Comparison of ENCODE assay signal across 14 cellular contexts in genomic region chr15:29920515-29920914, GRCh38.
DNase-seq lines count a peak whose midpoint lies in the region; ATAC-seq and TF ChIP-seq lines count a peak whose summit lies in the region.
"Had no signal": no experiment of that assay in that cellular context is flagged by ENCODE, and none has a peak within 500 bp of the region (broad histone marks: within the 10 kb centered on the region; RNA-seq: fewer than 3 reads in every experiment).

No MANE protein-coding gene starts in this region.

- no peak for TF ChIP-seq POLR2A in GM18505 (IDR thresholded peaks at IDR 0.05; ENCODE audit: borderline replicate concordance, extremely low read depth, insufficient read depth, insufficient read length)

- H3K36me3 Mint-ChIP-seq in Calu3 (ENCODE audit: insufficient read depth, unreplicated experiment) (no peaks in the 10 kb centered on the region), nephron (ENCODE audit: low read depth) (no peaks in the 10 kb centered on the region)
- no peaks in the 10 kb centered on the region for H3K36me3 Mint-ChIP-seq in stimulated activated naive B cell treated with anti-CD40 and anti-IgM and Interleukin-4, amounts not matched to agents 10 μg/mL and 1 μg/mL and 100 μg/mL, for 72 hours

- no TSS peak for BruUV-seq in Calu3 (replicated peaks; lab: Mats Ljungman, UMichigan)

- TF ChIP-seq CTCF in Calu3 (IDR thresholded peaks at IDR 0.05; ENCODE audit: unreplicated experiment) = no peak
- TF ChIP-seq CTCF in epithelial cell of esophagus (IDR thresholded peaks at IDR 0.05; ENCODE audit: insufficient read depth, low read depth, low read length, missing control alignments) = no peak
- no peak for TF ChIP-seq CTCF in nephron (IDR thresholded peaks at IDR 0.05; ENCODE audit: unreplicated experiment in 3 of 3)

- H3K4me3 Mint-ChIP-seq in Calu3 (ENCODE audit: low read depth, unreplicated experiment) (peak overlapping the region; percentile 52), nephron (no peak overlapping the region)
- no peak overlapping the region for H3K4me3 Mint-ChIP-seq in stimulated activated naive B cell treated with anti-CD40 and anti-IgM and Interleukin-4, amounts not matched to agents 10 μg/mL and 1 μg/mL and 100 μg/mL, for 72 hours
- H3K4me3 Mint-ChIP-seq: B cell had no signal

- DNase-seq in Calu3 = peak; percentile 48
- DNase-seq in NCI-H226 = peak; percentile 48
- DNase-seq in epithelial cell of esophagus (ENCODE audit: low read depth) = peak; percentile 92
- no peak for DNase-seq in stimulated activated naive B cell treated with anti-CD40 and anti-IgM and Interleukin-4, amounts not matched to agents 10 μg/mL and 1 μg/mL and 100 μg/mL, for 72 hours
- DNase-seq in T-helper 2 cell = no peak
- DNase-seq: brain microvascular endothelial cell, GOT3, NCI-H446 treated with DMSO at 0.1 percent for 48 hours, psoas muscle, SHP77 treated with DMSO at 0.1 percent for 48 hours had no signal

- peak overlapping the region; percentile 67 for H3K27ac Mint-ChIP-seq in Calu3 (ENCODE audit: unreplicated experiment)
- peak overlapping the region; percentile 47 to 82 (median 73) for H3K27ac Mint-ChIP-seq in nephron
- no peak overlapping the region for H3K27ac Mint-ChIP-seq in stimulated activated naive B cell treated with anti-CD40 and anti-IgM and Interleukin-4, amounts not matched to agents 10 μg/mL and 1 μg/mL and 100 μg/mL, for 72 hours
- H3K27ac Mint-ChIP-seq: B cell had no signal

- no peak overlapping the region for H3K4me3 ChIP-seq in epithelial cell of esophagus (ENCODE audit: low read length)
- H3K4me3 ChIP-seq: psoas muscle had no signal

- H3K9me3 Mint-ChIP-seq in Calu3 (ENCODE audit: low read depth, unreplicated experiment) = no peaks in the 10 kb centered on the region
- no peaks in the 10 kb centered on the region for H3K9me3 Mint-ChIP-seq in nephron
- no peaks in the 10 kb centered on the region for H3K9me3 Mint-ChIP-seq in stimulated activated naive B cell treated with anti-CD40 and anti-IgM and Interleukin-4, amounts not matched to agents 10 μg/mL and 1 μg/mL and 100 μg/mL, for 72 hours

- ATAC-seq in GM21786 (IDR thresholded peaks at IDR 0.05; ENCODE audit: unreplicated experiment) (no peak), GM18505 (IDR thresholded peaks at IDR 0.05; ENCODE audit: unreplicated experiment) (no peak)
- no peak for ATAC-seq in stimulated activated naive B cell treated with anti-CD40 and anti-IgM and Interleukin-4, amounts not matched to agents 10 μg/mL and 1 μg/mL and 100 μg/mL, for 72 hours (replicated peaks)
- ATAC-seq: psoas muscle had no signal

- CTCF ChIA-PET in Calu3 (lab: Charles Lee) = interaction anchor here (1.1 kb wide), 1 partner anchor 173 kb away, joined by 3 read pairs; no protein-coding TSS in a partner anchor

- no peaks in the 10 kb centered on the region for H3K27me3 Mint-ChIP-seq in Calu3 (ENCODE audit: unreplicated experiment)
- peaks cover 8% of the 10 kb centered on the region for H3K27me3 Mint-ChIP-seq in nephron (ENCODE audit: low read depth)
- peaks cover 5 to 34% of the 10 kb centered on the region in 2 donors for H3K27me3 Mint-ChIP-seq in stimulated activated naive B cell treated with anti-CD40 and anti-IgM and Interleukin-4, amounts not matched to agents 10 μg/mL and 1 μg/mL and 100 μg/mL, for 72 hours

- H3K4me1 Mint-ChIP-seq in Calu3 (ENCODE audit: low read depth, unreplicated experiment) = peaks cover 1% of the 10 kb centered on the region
- peaks cover 30% of the 10 kb centered on the region for H3K4me1 Mint-ChIP-seq in nephron
- H3K4me1 Mint-ChIP-seq in stimulated activated naive B cell treated with anti-CD40 and anti-IgM and Interleukin-4, amounts not matched to agents 10 μg/mL and 1 μg/mL and 100 μg/mL, for 72 hours = no peaks in the 10 kb centered on the region
- H3K4me1 Mint-ChIP-seq: B cell had no signal

- intact Hi-C loops in Calu3 (cut with micrococcal nuclease; ENCODE audit: unreplicated experiment) = loop anchor here (10.0 kb wide), 1 partner anchor 246 kb away; no protein-coding TSS in a partner anchor

Comparison
In these comparisons a context has a peak if more than half of its experiments do, and no peak if none do; other contexts are left out.
1. DNase-seq: peak in Calu3 (single experiment), NCI-H226 (single experiment) and epithelial cell of esophagus (single experiment); none in stimulated activated naive B cell treated with anti-CD40 and anti-IgM and Interleukin-4, amounts not matched to agents 10 μg/mL and 1 μg/mL and 100 μg/mL, for 72 hours (single experiment) and T-helper 2 cell (0 of 5).